In the genomic region with DNA sequence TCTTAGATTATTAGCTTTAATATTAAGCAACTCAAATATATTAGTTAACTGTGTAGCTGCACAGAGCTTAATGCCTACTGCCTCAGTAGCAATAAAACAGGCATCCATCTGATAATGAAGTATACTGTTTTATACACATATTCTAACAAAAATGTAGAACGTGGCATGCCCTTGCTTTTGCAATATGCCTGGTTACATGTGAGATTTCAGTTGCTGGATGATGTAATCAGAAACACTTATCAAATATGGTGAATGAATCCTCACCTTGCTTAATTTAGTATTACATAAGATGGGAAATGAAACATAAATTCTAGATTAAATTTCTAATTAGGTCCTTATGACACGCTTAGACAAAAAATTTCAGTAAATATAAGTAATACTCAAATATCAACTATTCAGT, we compare ENCODE assay signal across 2 cellular contexts.
TF ChIP-seq lines count a peak whose summit lies in the region.

No MANE protein-coding gene starts in this region.

TF ChIP-seq in HEK293, 187 proteins besides CTCF, POLR2A, EP300 and RAD21 (continued from another document):
- TF ChIP-seq, protein P1, sequence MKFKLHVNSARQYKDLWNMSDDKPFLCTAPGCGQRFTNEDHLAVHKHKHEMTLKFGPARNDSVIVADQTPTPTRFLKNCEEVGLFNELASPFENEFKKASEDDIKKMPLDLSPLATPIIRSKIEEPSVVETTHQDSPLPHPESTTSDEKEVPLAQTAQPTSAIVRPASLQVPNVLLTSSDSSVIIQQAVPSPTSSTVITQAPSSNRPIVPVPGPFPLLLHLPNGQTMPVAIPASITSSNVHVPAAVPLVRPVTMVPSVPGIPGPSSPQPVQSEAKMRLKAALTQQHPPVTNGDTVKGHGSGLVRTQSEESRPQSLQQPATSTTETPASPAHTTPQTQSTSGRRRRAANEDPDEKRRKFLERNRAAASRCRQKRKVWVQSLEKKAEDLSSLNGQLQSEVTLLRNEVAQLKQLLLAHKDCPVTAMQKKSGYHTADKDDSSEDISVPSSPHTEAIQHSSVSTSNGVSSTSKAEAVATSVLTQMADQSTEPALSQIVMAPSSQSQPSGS (tag by site-specific recombination; IDR thresholded peaks at IDR 0.05; ENCODE audit: low read depth): peak; percentile 83
- TF ChIP-seq GLIS1 (tag by site-specific recombination; IDR thresholded peaks at IDR 0.05) (no peak), ZNF514 (tag by site-specific recombination; IDR thresholded peaks at IDR 0.05) (no peak), ZNF114 (tag by site-specific recombination; IDR thresholded peaks at IDR 0.05) (no peak), ZNF335 (tag by site-specific recombination; conservative IDR thresholded peaks at IDR 0.05) (0 out of 2 replicates have a peak, but pooled peaks have one; percentile 16), WT1 (tag by site-specific recombination; IDR thresholded peaks at IDR 0.05) (no peak), MEIS1 (CRISPR knock-in tag; IDR thresholded peaks at IDR 0.05; ENCODE audit: borderline replicate concordance) (no peak)

TF ChIP-seq in WTC11, 78 proteins besides CTCF, POLR2A, EP300 and RAD21 (continued from another document):
- TF ChIP-seq, protein P2, sequence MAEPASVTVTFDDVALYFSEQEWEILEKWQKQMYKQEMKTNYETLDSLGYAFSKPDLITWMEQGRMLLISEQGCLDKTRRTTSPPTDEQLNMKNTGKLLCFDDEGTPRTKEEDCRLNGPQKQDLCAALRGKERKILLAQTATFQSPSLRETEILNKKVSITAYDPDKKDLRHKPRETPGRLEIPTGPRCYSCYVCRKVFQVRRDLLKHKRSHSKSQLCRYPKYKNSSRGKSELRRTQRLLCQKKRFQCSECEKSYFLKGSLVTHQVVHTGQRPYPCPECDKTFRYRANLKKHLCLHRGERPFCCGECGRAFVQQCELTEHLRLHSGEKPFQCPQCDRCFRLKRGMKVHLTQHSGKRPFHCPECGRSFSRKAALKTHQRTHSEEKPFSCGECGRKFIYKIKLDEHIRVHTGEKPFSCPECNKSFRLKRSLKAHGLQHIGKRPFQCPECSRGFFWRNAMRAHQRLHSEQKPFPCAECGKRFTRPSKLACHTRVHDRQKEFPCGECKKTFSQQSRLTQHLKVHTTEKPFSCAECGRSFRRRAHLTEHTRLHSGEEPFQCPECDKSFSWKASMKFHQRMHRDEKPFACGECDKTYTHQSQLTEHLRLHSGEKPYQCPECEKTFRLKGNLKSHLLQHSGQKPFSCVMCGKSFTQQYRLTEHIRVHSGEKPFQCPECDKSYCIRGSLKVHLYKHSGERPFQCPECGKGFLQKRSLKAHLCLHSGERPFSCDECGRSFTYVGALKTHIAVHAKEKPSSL (CRISPR knock-in tag; conservative IDR thresholded peaks at IDR 0.05): no peak
- TF ChIP-seq ZNF317 (CRISPR knock-in tag; IDR thresholded peaks at IDR 0.05; ENCODE audit: borderline replicate concordance, low read depth) (no peak), SMAD3 (CRISPR knock-in tag; IDR thresholded peaks at IDR 0.05; ENCODE audit: borderline replicate concordance) (no peak), TEAD4 (CRISPR knock-in tag; IDR thresholded peaks at IDR 0.05) (no peak), CREM (CRISPR knock-in tag; IDR thresholded peaks at IDR 0.05) (no peak), EMX1 (CRISPR knock-in tag; IDR thresholded peaks at IDR 0.05) (no peak), OVOL2 (CRISPR knock-in tag; IDR thresholded peaks at IDR 0.05; ENCODE audit: borderline replicate concordance) (no peak), FOXJ3 (CRISPR knock-in tag; IDR thresholded peaks at IDR 0.05; ENCODE audit: borderline replicate concordance) (no peak), ZNF671 (CRISPR knock-in tag; IDR thresholded peaks at IDR 0.05) (no peak), ELF4 (CRISPR knock-in tag; IDR thresholded peaks at IDR 0.05; ENCODE audit: low read depth) (no peak)
- TF ChIP-seq, protein P3, sequence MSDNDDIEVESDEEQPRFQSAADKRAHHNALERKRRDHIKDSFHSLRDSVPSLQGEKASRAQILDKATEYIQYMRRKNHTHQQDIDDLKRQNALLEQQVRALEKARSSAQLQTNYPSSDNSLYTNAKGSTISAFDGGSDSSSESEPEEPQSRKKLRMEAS (CRISPR knock-in tag; IDR thresholded peaks at IDR 0.05): no peak
- TF ChIP-seq, protein P4, sequence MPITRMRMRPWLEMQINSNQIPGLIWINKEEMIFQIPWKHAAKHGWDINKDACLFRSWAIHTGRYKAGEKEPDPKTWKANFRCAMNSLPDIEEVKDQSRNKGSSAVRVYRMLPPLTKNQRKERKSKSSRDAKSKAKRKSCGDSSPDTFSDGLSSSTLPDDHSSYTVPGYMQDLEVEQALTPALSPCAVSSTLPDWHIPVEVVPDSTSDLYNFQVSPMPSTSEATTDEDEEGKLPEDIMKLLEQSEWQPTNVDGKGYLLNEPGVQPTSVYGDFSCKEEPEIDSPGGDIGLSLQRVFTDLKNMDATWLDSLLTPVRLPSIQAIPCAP (CRISPR knock-in tag; IDR thresholded peaks at IDR 0.05): no peak
TF ChIP-seq in WTC11: peak in this region for 0.
